8 cellular contexts compared by ENCODE assay signal in genomic region chr22:37817705-37818311, GRCh38. TPM values are rescaled to one million over a fixed set of nuclear protein-coding genes. Genes with fewer than 3 reads are reported as not detected.
DNase-seq lines count a peak whose midpoint lies in the region; ATAC-seq and TF ChIP-seq lines count a peak whose summit lies in the region.

No MANE protein-coding gene starts in this region.

- H2AFZ ChIP-seq in Karpas-422 (ENCODE audit: low read length), result no peak overlapping the region

- no peaks in the 10 kb centered on the region for H4K20me1 ChIP-seq in Karpas-422 (ENCODE audit: insufficient read depth, low read depth, low read length)

- no peaks in the 10 kb centered on the region for H3K9me2 ChIP-seq in Karpas-422 (replicated peaks; ENCODE audit: insufficient read depth, low read length)

- H3K4me1 ChIP-seq in Karpas-422 (ENCODE audit: low read length), result peaks cover 7% of the 10 kb centered on the region
- peaks cover 15% of the 10 kb centered on the region for H3K4me1 ChIP-seq in SJSA1 (replicated peaks)

- peak overlapping the region; percentile 38 for H3K4me2 ChIP-seq in Karpas-422 (ENCODE audit: low read depth, low read length, poor library complexity, severe bottlenecking)

- H3K27ac ChIP-seq in Karpas-422 (ENCODE audit: low read length) (no peak overlapping the region), SJSA1 (no peak overlapping the region), substantia nigra (ENCODE audit: low read depth, low read length, poor library complexity, severe bottlenecking) (peak overlapping the region; percentile 42)

- peak in 2 of 3 donors; percentile 76 to 92 for TF ChIP-seq CTCF in omental fat pad (IDR thresholded peaks at IDR 0.05)

- no peaks in the 10 kb centered on the region for H3K79me2 ChIP-seq in Karpas-422 (ENCODE audit: low read length)

- DNase-seq in GM03348 (ENCODE audit: low spot score) (peak; percentile 96), Karpas-422 (peak; percentile 87), SJSA1 (ENCODE audit: low read depth in 1 of 2, low spot score in 2 of 2) (peak; percentile 79 to 81), glomerular visceral epithelial cell (ENCODE audit: extremely low spot score) (peak; percentile 75), omental fat pad (ENCODE audit: low spot score) (peak; percentile 85), substantia nigra (lab: John Stamatoyannopoulos, UW) (peak in 47 of 49 donors; percentile 35 to 91 (median 77)), NCI-H187 treated with DMSO at 0.1 percent for 48 hours (lab: John Stamatoyannopoulos, UW) (no peak)
- DNase-seq in activated naive CD4-positive, alpha-beta T cell treated with Interleukin-2 at 50 U/mL for 16 hours, result peak; percentile 86

- H3K9me3 ChIP-seq in Karpas-422 (ENCODE audit: low read length) (no peaks in the 10 kb centered on the region), SJSA1 (replicated peaks) (peaks cover 7% of the 10 kb centered on the region; the same call in 1 of the 2 replicates)

- peak overlapping the region; percentile 48; the same call in 1 of the 2 replicates for H3K9ac ChIP-seq in Karpas-422 (ENCODE audit: low read length)

- H3K36me3 ChIP-seq in Karpas-422 (ENCODE audit: insufficient read depth, low read length), result no peaks in the 10 kb centered on the region
- peaks cover 30% of the 10 kb centered on the region for H3K36me3 ChIP-seq in SJSA1

- H3K27me3 ChIP-seq in Karpas-422 (ENCODE audit: low read length) (no peaks in the 10 kb centered on the region), SJSA1 (replicated peaks) (peaks cover 17% of the 10 kb centered on the region)

- H3K4me3 ChIP-seq in Karpas-422 (ENCODE audit: low read length) (peak overlapping the region; percentile 34; the same call in 1 of the 2 replicates), SJSA1 (no peak overlapping the region)

- peak; percentile 88 for ATAC-seq in omental fat pad (ENCODE audit: low FRiP score)

RNA-seq across cellular contexts. Expression of gene GALR3, which starts 5.4 kb away (rescaled TPM):
- total RNA-seq in Karpas-422 (2014; rRNA removed; shearing (Covaris generic); ENCODE audit: low replicate concordance), result not detected in 2 replicates
- total RNA-seq in SJSA1 (2014; rRNA removed; shearing (Covaris generic)), result not detected in 2 replicates
- total RNA-seq in omental fat pad, result not detected

RNA-seq across cellular contexts. Expression of gene GCAT, which starts 10.1 kb away (rescaled TPM):
- 36.6 and 87.8 TPM in 2 replicates for total RNA-seq in Karpas-422 (2014; rRNA removed; shearing (Covaris generic); ENCODE audit: low replicate concordance)
- 54.7 and 60.9 TPM in 2 replicates for total RNA-seq in SJSA1 (2014; rRNA removed; shearing (Covaris generic))
- total RNA-seq in omental fat pad, result 10 to 100 TPM in 1 of 4 donors, 1 to 10 TPM in 3; 6.5 to 12.0 (median 8.9) TPM

RNA-seq across cellular contexts. Expression of gene ANKRD54, which starts 26.3 kb away (rescaled TPM):
- 25.6 and 30.1 TPM in 2 replicates for total RNA-seq in Karpas-422 (2014; rRNA removed; shearing (Covaris generic); ENCODE audit: low replicate concordance)
- total RNA-seq in SJSA1 (2014; rRNA removed; shearing (Covaris generic)), result 43.8 and 71.2 TPM in 2 replicates
- total RNA-seq in omental fat pad, result 10 to 100 TPM; 21.7 to 43.6 (median 28.6) TPM

RNA-seq across cellular contexts. Expression of gene EIF3L, which starts 31.4 kb away (rescaled TPM):
- 363 and 488 TPM in 2 replicates for total RNA-seq in Karpas-422 (2014; rRNA removed; shearing (Covaris generic); ENCODE audit: low replicate concordance)
- 204 and 252 TPM in 2 replicates for total RNA-seq in SJSA1 (2014; rRNA removed; shearing (Covaris generic))
- total RNA-seq in omental fat pad, result 100 to 1,000 TPM; 303 to 410 (median 328) TPM
